21 cellular contexts compared by ENCODE assay signal in the genomic region with DNA sequence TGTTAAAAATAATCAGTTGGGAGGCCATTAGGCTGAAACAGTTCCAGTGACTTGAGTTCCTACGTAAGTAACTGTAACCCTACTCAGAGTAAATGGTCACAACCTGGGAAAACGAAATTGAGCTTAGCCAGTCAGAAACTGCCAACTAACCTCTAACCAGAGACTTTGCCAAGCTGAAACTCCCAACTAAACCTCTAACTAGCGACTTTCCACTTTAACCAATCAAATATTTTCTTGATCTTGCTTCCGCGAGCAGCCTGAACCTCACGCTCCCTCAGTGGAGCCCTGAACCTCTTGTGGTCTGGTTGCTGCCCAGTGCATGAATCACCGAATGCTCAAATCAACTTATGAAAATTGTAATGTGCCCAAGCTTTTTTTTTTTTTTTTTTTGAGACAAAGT.
DNase-seq lines count a peak whose midpoint lies in the region; ATAC-seq and TF ChIP-seq lines count a peak whose summit lies in the region.
"Had no signal": no experiment of that assay in that cellular context is flagged by ENCODE, and none has a peak within 500 bp of the region (broad histone marks: within the 10 kb centered on the region; RNA-seq: fewer than 3 reads in every experiment).

No MANE protein-coding gene starts in this region.

- H3K4me3 ChIP-seq in HEK293 (ENCODE audit: low read depth, low read length) (no peak overlapping the region), esophagus muscularis mucosa (no peak overlapping the region), mesendoderm (ENCODE audit: low read length) (no peak overlapping the region)
- H3K4me3 ChIP-seq: GM23338, HAP-1, SK-N-MC had no signal

- intact Hi-C loops in esophagus muscularis mucosa (cut with DNase I): no loop called here

- H3K18ac ChIP-seq in mesendoderm (ENCODE audit: low read length): no peak overlapping the region

- no peak overlapping the region for H3K27ac ChIP-seq in HEK293 (ENCODE audit: extremely low read depth, low read depth, low read length)
- no peak overlapping the region for H3K27ac ChIP-seq in esophagus muscularis mucosa (replicated peaks in 1 of 4)
- H3K27ac ChIP-seq in mesendoderm (ENCODE audit: low read depth, low read length): no peak overlapping the region
- H3K27ac ChIP-seq: HL-60, SK-N-MC had no signal

- H3K79me2 ChIP-seq in mesendoderm (ENCODE audit: control insufficient read depth, insufficient read depth, low read length): no peaks in the 10 kb centered on the region

- H3K9me3 Mint-ChIP-seq in activated naive CD4-positive, alpha-beta T cell treated with anti-CD3 and anti-CD28 coated beads, Interleukin-2, amount 50 U/mL, for 72 hours: no peaks in the 10 kb centered on the region

- H2BK120ac ChIP-seq in mesendoderm (ENCODE audit: low read depth, low read length): no peak overlapping the region

- TF ChIP-seq EP300 in esophagus muscularis mucosa (IDR thresholded peaks at IDR 0.05): no peak

- peak; percentile 53 to 74 for ATAC-seq in activated naive CD4-positive, alpha-beta T cell treated with anti-CD3 and anti-CD28 coated beads, Interleukin-2, amount 50 U/mL, for 72 hours
- ATAC-seq: GM23338, Panc1 had no signal

- DNase-seq in activated naive CD4-positive, alpha-beta T cell treated with anti-CD3 and anti-CD28 coated beads, Interleukin-2, amount 50 U/mL, for 72 hours (ENCODE audit: low spot score in 2 of 2): no peak
- DNase-seq in activated naive CD4-positive, alpha-beta T cell treated with anti-CD3 and anti-CD28 coated beads, Interleukin-2, amount 50 U/mL, for 16 hours: no peak
- DNase-seq in SW480 (ENCODE audit: low spot score) (peak; percentile 72), esophagus muscularis mucosa (ENCODE audit: extremely low spot score) (peak; percentile 29), mesendoderm (no peak), amniotic stem cell (lab: John Stamatoyannopoulos, UW) (no peak)
- no peak for DNase-seq in effector CD8-positive, alpha-beta T cell (lab: John Stamatoyannopoulos, UW)
- DNase-seq: DMS153, DND-41, Karpas-422, NCI-H1105, NCI-H146, NCI-H1930, NCI-H526 treated with DMSO at 0.1 percent for 48 hours, SIG-M5 had no signal

- H3K79me1 ChIP-seq in mesendoderm (ENCODE audit: low read length): no peaks in the 10 kb centered on the region

- no peak overlapping the region for H2BK5ac ChIP-seq in mesendoderm (ENCODE audit: low read length)

- H3K4me1 ChIP-seq in HEK293 (ENCODE audit: control insufficient read depth, insufficient read depth, low read length) (no peaks in the 10 kb centered on the region), esophagus muscularis mucosa (no peaks in the 10 kb centered on the region), mesendoderm (ENCODE audit: control insufficient read depth, low read depth, low read length) (no peaks in the 10 kb centered on the region)
- H3K4me1 ChIP-seq: HAP-1 had no signal

- CTCF ChIA-PET in HEK293 (lab: Yijun Ruan, JAX): no interaction called here

- H3K9ac ChIP-seq in mesendoderm (ENCODE audit: low read length): no peak overlapping the region

- H4K8ac ChIP-seq in mesendoderm (ENCODE audit: low read depth, low read length): no peak overlapping the region

- WGBS in esophagus muscularis mucosa: 86% methylated on average over 7 of the region's 7 CpGs
- no CpG with 5 or more reads among the region's 7 CpGs for WGBS in mesendoderm (ENCODE audit: extremely low coverage, insufficient coverage, low lambda C conversion rate)

- H3K27ac Mint-ChIP-seq in activated naive CD4-positive, alpha-beta T cell treated with anti-CD3 and anti-CD28 coated beads, Interleukin-2, amount 50 U/mL, for 72 hours: no peak overlapping the region
- H3K27ac Mint-ChIP-seq: GM23338 had no signal

- H3K9me3 ChIP-seq in HEK293 (ENCODE audit: control insufficient read depth, insufficient read depth, low read depth, low read length) (no peaks in the 10 kb centered on the region), esophagus muscularis mucosa (peaks cover 0 to 9% (median 0%) of the 10 kb centered on the region in 4 donors)
- H3K9me3 ChIP-seq: HAP-1 had no signal

- H2BK15ac ChIP-seq in mesendoderm (replicated peaks; ENCODE audit: low read depth): no peak overlapping the region

- H3K4ac ChIP-seq in mesendoderm (ENCODE audit: low read depth, low read length): no peak overlapping the region

- H3K27me3 ChIP-seq in esophagus muscularis mucosa (no peaks in the 10 kb centered on the region), mesendoderm (ENCODE audit: insufficient read depth, low read length, poor library complexity) (no peaks in the 10 kb centered on the region)

- H3K56ac ChIP-seq in mesendoderm (ENCODE audit: low read length): no peak overlapping the region

- no peak overlapping the region for H2AK5ac ChIP-seq in mesendoderm (ENCODE audit: low read length)

- H3K36me3 ChIP-seq in HEK293 (ENCODE audit: control insufficient read depth in 2 of 2, insufficient read depth in 1 of 2, low read length in 2 of 2) (no peaks in the 10 kb centered on the region), esophagus muscularis mucosa (no peaks in the 10 kb centered on the region), mesendoderm (ENCODE audit: control insufficient read depth, insufficient read depth, low read length) (no peaks in the 10 kb centered on the region)
- H3K36me3 ChIP-seq: HAP-1 had no signal

- POLR2A ChIA-PET in HEK293 (lab: Yijun Ruan, JAX): interaction anchor here (0.7 kb wide), 1 partner anchor 411 kb away, joined by 3 read pairs; the partner anchor contains the start of gene NSUN2

- no peak for TF ChIP-seq POLR2A in esophagus muscularis mucosa (IDR thresholded peaks at IDR 0.05; ENCODE audit: low read depth)

- H4K5ac ChIP-seq in mesendoderm (ENCODE audit: low read length): no peak overlapping the region

- no peak for TF ChIP-seq CTCF in HEK293 (tag by site-specific recombination; IDR thresholded peaks at IDR 0.05)
- TF ChIP-seq CTCF in esophagus muscularis mucosa (IDR thresholded peaks at IDR 0.05): no peak

- H3K23ac ChIP-seq in mesendoderm (ENCODE audit: low read length): no peak overlapping the region

- no peaks in the 10 kb centered on the region for H3K36me3 Mint-ChIP-seq in activated naive CD4-positive, alpha-beta T cell treated with anti-CD3 and anti-CD28 coated beads, Interleukin-2, amount 50 U/mL, for 72 hours

- H3K4me2 ChIP-seq in mesendoderm (ENCODE audit: low read length): no peak overlapping the region
- H3K4me2 ChIP-seq: GM23338 had no signal

TF ChIP-seq in HEK293, 187 proteins besides CTCF, POLR2A, EP300 and RAD21:
- TF ChIP-seq, protein P1, sequence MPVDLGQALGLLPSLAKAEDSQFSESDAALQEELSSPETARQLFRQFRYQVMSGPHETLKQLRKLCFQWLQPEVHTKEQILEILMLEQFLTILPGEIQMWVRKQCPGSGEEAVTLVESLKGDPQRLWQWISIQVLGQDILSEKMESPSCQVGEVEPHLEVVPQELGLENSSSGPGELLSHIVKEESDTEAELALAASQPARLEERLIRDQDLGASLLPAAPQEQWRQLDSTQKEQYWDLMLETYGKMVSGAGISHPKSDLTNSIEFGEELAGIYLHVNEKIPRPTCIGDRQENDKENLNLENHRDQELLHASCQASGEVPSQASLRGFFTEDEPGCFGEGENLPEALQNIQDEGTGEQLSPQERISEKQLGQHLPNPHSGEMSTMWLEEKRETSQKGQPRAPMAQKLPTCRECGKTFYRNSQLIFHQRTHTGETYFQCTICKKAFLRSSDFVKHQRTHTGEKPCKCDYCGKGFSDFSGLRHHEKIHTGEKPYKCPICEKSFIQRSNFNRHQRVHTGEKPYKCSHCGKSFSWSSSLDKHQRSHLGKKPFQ (tag by site-specific recombination; IDR thresholded peaks at IDR 0.05): no peak
- peak; percentile 74 for TF ChIP-seq ZNF549 (tag by site-specific recombination; IDR thresholded peaks at IDR 0.05)

Comparison
In these comparisons a context has a peak if more than half of its experiments do, and no peak if none do; other contexts are left out.
1. DNase-seq: peak in SW480 (single experiment) and esophagus muscularis mucosa (single experiment); none in activated naive CD4-positive, alpha-beta T cell treated with anti-CD3 and anti-CD28 coated beads, Interleukin-2, amount 50 U/mL, for 72 hours (0 of 2), activated naive CD4-positive, alpha-beta T cell treated with anti-CD3 and anti-CD28 coated beads, Interleukin-2, amount 50 U/mL, for 16 hours (single experiment), mesendoderm (single experiment), amniotic stem cell (single experiment) and effector CD8-positive, alpha-beta T cell (single experiment).